ENCODE assay signal across 12 cellular contexts in genomic region chr5:172102251-172102870, GRCh38.
DNase-seq lines count a peak whose midpoint lies in the region; FAIRE-seq and TF ChIP-seq lines count a peak whose summit lies in the region.
"Had no signal": no experiment of that assay in that cellular context is flagged by ENCODE, and none has a peak within 500 bp of the region (broad histone marks: within the 10 kb centered on the region; RNA-seq: fewer than 3 reads in every experiment).

No MANE protein-coding gene starts in this region.

- H3K4me1 ChIP-seq in GM23248 (ENCODE audit: insufficient read depth) = peaks cover 26% of the 10 kb centered on the region
- peaks cover 0 to 30% (median 15%) of the 10 kb centered on the region in 4 experiments; a peak in 6 of 7 replicates for H3K4me1 ChIP-seq in H1 (replicated peaks in 1 of 4; ENCODE audit: control insufficient read depth in 3 of 4, insufficient read depth in 4 of 4, low read length in 3 of 4)
- peaks cover 28 to 30% of the 10 kb centered on the region in 2 donors for H3K4me1 ChIP-seq in neuronal stem cell (ENCODE audit: control insufficient read depth in 2 of 2, insufficient read depth in 1 of 2, low read depth in 1 of 2, low read length in 2 of 2)

- TF ChIP-seq RAD21 in H1 (IDR thresholded peaks at IDR 0.05 in 1 of 2, conservative IDR thresholded peaks at IDR 0.05 in 1 of 2; ENCODE audit: low read depth in 2 of 2, low read length in 2 of 2) = no peak

- H3K9me3 ChIP-seq in GM23248 (ENCODE audit: low read depth) = no peaks in the 10 kb centered on the region
- no peaks in the 10 kb centered on the region for H3K9me3 ChIP-seq in H1 (ENCODE audit: insufficient read depth in 2 of 2, low read depth in 1 of 2, low read length in 1 of 2)
- H3K9me3 ChIP-seq in neuronal stem cell (replicated peaks in 1 of 2; ENCODE audit: control insufficient read depth in 2 of 2, insufficient read depth in 1 of 2, low read depth in 1 of 2, low read length in 2 of 2) = no peaks in the 10 kb centered on the region

- H2BK12ac ChIP-seq in H1 (ENCODE audit: low read depth, low read length) (peak overlapping the region; percentile 68; the same call in 1 of the 2 replicates), neuronal stem cell (ENCODE audit: low read length) (peak overlapping the region; percentile 86)

- 82 to 88% methylated on average over 16 to 20 of the region's 20 CpGs for WGBS in GM23248 (ENCODE audit: low coverage in 1 of 2, low lambda C conversion rate in 2 of 2, missing lambda C conversion rate in 2 of 2), 2 experiments
- 89% methylated on average over 20 of the region's 20 CpGs; no CpG with 5 or more reads in 1 of the 2 experiments for WGBS in H1 (ENCODE audit: extremely low coverage in 1 of 2, insufficient coverage in 1 of 2, insufficient read length in 1 of 2, insufficient replicate concordance in 2 of 2, low coverage in 1 of 2, low lambda C conversion rate in 2 of 2, missing lambda C conversion rate in 1 of 2), 2 experiments
- WGBS in neuronal stem cell (ENCODE audit: extremely low coverage in 2 of 2, insufficient read length in 2 of 2, insufficient replicate concordance in 1 of 2), 2 donors = no CpG with 5 or more reads among the region's 20 CpGs

- H2AK5ac ChIP-seq in H1 (ENCODE audit: low read depth, low read length) (0 out of 2 replicates have a peak overlapping the region, but pooled peaks have one; percentile 86), neuronal stem cell (ENCODE audit: low read depth, low read length) (peak overlapping the region; percentile 88)

- no peak overlapping the region; the same call in 1 of the 2 replicates for H2BK15ac ChIP-seq in H1 (ENCODE audit: low read length)
- peak overlapping the region; percentile 98 for H2BK15ac ChIP-seq in neuronal stem cell (ENCODE audit: low read length)

- peak overlapping the region; percentile 84 for H4K91ac ChIP-seq in H1 (replicated peaks; ENCODE audit: insufficient read length, low read length)
- H4K91ac ChIP-seq in neuronal stem cell (ENCODE audit: low read depth, low read length, poor library complexity) = peak overlapping the region; percentile 25

- H4K8ac ChIP-seq in H1 (ENCODE audit: extremely low read depth, insufficient read depth, low read length) (no peak overlapping the region), neuronal stem cell (ENCODE audit: low read depth, low read length) (peak overlapping the region; percentile 95)

- H3K79me1 ChIP-seq in H1 (ENCODE audit: low read depth, low read length) (no peaks in the 10 kb centered on the region), neuronal stem cell (ENCODE audit: low read depth, low read length) (no peaks in the 10 kb centered on the region)

- no peak for TF ChIP-seq EP300 in H1 (IDR thresholded peaks at IDR 0.05; ENCODE audit: borderline replicate concordance in 1 of 2, low read depth in 2 of 2, low read length in 2 of 2)

- H3K14ac ChIP-seq in H1 (ENCODE audit: insufficient read length) (no peak overlapping the region), neuronal stem cell (ENCODE audit: low read length) (peak overlapping the region; percentile 66)

- H3K4me3 ChIP-seq in GM23248 (no peak overlapping the region), H1 (ENCODE audit: extremely low read depth in 1 of 4, insufficient read depth in 2 of 4, low read depth in 3 of 4, low read length in 4 of 4) (no peak overlapping the region), neuronal stem cell (ENCODE audit: low read length in 2 of 2) (no peak overlapping the region)

- H4K5ac ChIP-seq in H1 (ENCODE audit: insufficient read length, low read depth, low read length) = no peak overlapping the region

- no peak for TF ChIP-seq POLR2A in H1 (IDR thresholded peaks at IDR 0.05; ENCODE audit: control extremely low read depth in 1 of 2, low read depth in 2 of 2, low read length in 2 of 2)

- H3K4ac ChIP-seq in H1 (replicated peaks; ENCODE audit: insufficient read length, low read depth, low read length) = no peak overlapping the region
- H3K4ac ChIP-seq in neuronal stem cell (ENCODE audit: low read length) = peak overlapping the region; percentile 54

- FAIRE-seq in H1 (lab: Jason Lieb, UNC) = no peak
- FAIRE-seq: small intestine had no signal

- H3K18ac ChIP-seq in H1 (ENCODE audit: extremely low read depth, low read length) = no peak overlapping the region; the same call in 1 of the 2 replicates
- H3K18ac ChIP-seq in neuronal stem cell (ENCODE audit: low read length) = peak overlapping the region; percentile 92

- TF ChIP-seq CTCF in H1 (IDR thresholded peaks at IDR 0.05; ENCODE audit: control extremely low read depth in 1 of 3, insufficient read depth in 1 of 3, low read depth in 1 of 3, low read length in 3 of 3) (no peak), GM10248 (IDR thresholded peaks at IDR 0.05; ENCODE audit: control extremely low read depth, extremely low read depth, low read depth, missing control alignments) (no peak)

- H3K27ac ChIP-seq in GM23248 = 0 out of 2 replicates have a peak overlapping the region, but pooled peaks have one; percentile 33
- no peak overlapping the region for H3K27ac ChIP-seq in H1 (ENCODE audit: low read depth, low read length)
- H3K27ac ChIP-seq in neuronal stem cell (replicated peaks; ENCODE audit: low read length) = peak overlapping the region; percentile 16

- peaks cover 14% of the 10 kb centered on the region for H3F3A ChIP-seq in GM23248 (ENCODE audit: insufficient read depth)

- no peaks in the 10 kb centered on the region for H4K20me1 ChIP-seq in GM23248 (ENCODE audit: insufficient read depth)
- peaks cover 0 to 4% of the 10 kb centered on the region in 2 experiments for H4K20me1 ChIP-seq in H1 (replicated peaks in 1 of 2; ENCODE audit: control insufficient read depth in 1 of 2, insufficient read depth in 2 of 2, low read length in 2 of 2)

- no peak overlapping the region for H2AFZ ChIP-seq in GM23248
- H2AFZ ChIP-seq in H1 (ENCODE audit: low read length) = no peak overlapping the region
- no peak overlapping the region for H2AFZ ChIP-seq in neuronal stem cell (ENCODE audit: low read length)

- H3K9me2 ChIP-seq in GM23248 (ENCODE audit: insufficient read depth) = no peaks in the 10 kb centered on the region

- H3K4me2 ChIP-seq in GM23248 (ENCODE audit: unreplicated experiment) (no peak overlapping the region), H1 (ENCODE audit: insufficient read depth in 1 of 2, low read depth in 2 of 2, low read length in 2 of 2) (no peak overlapping the region), neuronal stem cell (ENCODE audit: insufficient read depth, low read length, poor library complexity, severe bottlenecking) (no peak overlapping the region)

- H3K23ac ChIP-seq in H1 (ENCODE audit: insufficient read length) (no peak overlapping the region), neuronal stem cell (ENCODE audit: low read depth, low read length, poor library complexity) (peak overlapping the region; percentile 49)

- H2BK120ac ChIP-seq in H1 (replicated peaks; ENCODE audit: low read depth, low read length) (no peak overlapping the region), neuronal stem cell (ENCODE audit: low read depth, low read length) (no peak overlapping the region)

- peaks cover 4% of the 10 kb centered on the region; the same call in 1 of the 2 replicates for H3K23me2 ChIP-seq in H1 (ENCODE audit: low read depth, low read length)

- no peak overlapping the region for H3K56ac ChIP-seq in H1 (replicated peaks; ENCODE audit: insufficient read length, low read depth, low read length)

- H3K9ac ChIP-seq in GM23248 (no peak overlapping the region), H1 (replicated peaks in 1 of 4; ENCODE audit: extremely low read depth in 1 of 4, low read depth in 3 of 4, low read length in 3 of 4) (no peak overlapping the region), neuronal stem cell (ENCODE audit: low read depth, low read length, poor library complexity) (peak overlapping the region; percentile 80)

- POLR2A ChIA-PET in H1 (lab: Charles Lee; ENCODE audit: partially characterized antibody) = no interaction called here
- POLR2A ChIA-PET in GM10248 (lab: Yijun Ruan, JAX) = interaction anchor here (1.3 kb wide), 1 partner anchor 9 kb away, joined by 3 read pairs; no protein-coding TSS in a partner anchor

- no peak for DNase-seq in GM23248
- DNase-seq in LHCN-M2 (ENCODE audit: low read depth) = peak; percentile 75
- DNase-seq in H1 (ENCODE audit: low read depth in 1 of 2, low spot score in 2 of 2) = no peak
- DNase-seq in neuronal stem cell (ENCODE audit: low spot score) = no peak
- no peak for DNase-seq in GM10248 (ENCODE audit: extremely low spot score)
- no peak for DNase-seq in epidermal melanocyte (ENCODE audit: insufficient read length, low spot score)
- DNase-seq in HT-29 (ENCODE audit: low spot score) = no peak
- DNase-seq in activated CD8-positive, alpha-beta memory T cell treated with anti-CD3 and anti-CD28 coated beads, Interleukin-2, amount 50 U/mL, for 48 hours = no peak
- DNase-seq: activated T-cell treated with anti-CD3 and anti-CD28 coated beads, Interleukin-2, amount 50 U/mL, for 4 hours; CD4-positive, alpha-beta memory T cell; NCI-H2081 had no signal

- H3K79me2 ChIP-seq in GM23248 (ENCODE audit: insufficient read depth) (peaks cover 22% of the 10 kb centered on the region), H1 (ENCODE audit: control insufficient read depth in 1 of 2, insufficient read depth in 2 of 2, low read length in 2 of 2) (no peaks in the 10 kb centered on the region)

- H3K27me3 ChIP-seq in GM23248 (replicated peaks; ENCODE audit: insufficient read depth) (no peaks in the 10 kb centered on the region), H1 (replicated peaks in 1 of 4; ENCODE audit: control insufficient read depth in 3 of 4, extremely low read depth in 1 of 4, insufficient read depth in 3 of 4, low read length in 3 of 4) (no peaks in the 10 kb centered on the region), neuronal stem cell (ENCODE audit: control insufficient read depth in 3 of 3, insufficient read depth in 3 of 3, low read depth in 1 of 3, low read length in 3 of 3) (no peaks in the 10 kb centered on the region)

- H2BK5ac ChIP-seq in H1 (ENCODE audit: low read depth, low read length) (peak overlapping the region; percentile 2; the same call in 1 of the 2 replicates), neuronal stem cell (ENCODE audit: low read length) (no peak overlapping the region)

- H2BK20ac ChIP-seq in H1 (ENCODE audit: low read length) = no peak overlapping the region

- H3K36me3 ChIP-seq in GM23248 (ENCODE audit: low read depth) = 0 out of 2 replicates have a peak, but pooled peaks cover 2% of the 10 kb centered on the region
- no peaks in the 10 kb centered on the region for H3K36me3 ChIP-seq in H1 (ENCODE audit: control insufficient read depth in 2 of 4, insufficient read depth in 4 of 4, low read length in 3 of 4)
- H3K36me3 ChIP-seq in neuronal stem cell (replicated peaks in 1 of 2; ENCODE audit: control insufficient read depth in 2 of 2, insufficient read depth in 2 of 2, low read length in 2 of 2) = peaks cover 0 to 2% of the 10 kb centered on the region in 2 donors

- in situ Hi-C loops in GM23248 (cut with MboI) = no loop called here

- CTCF ChIA-PET in H1 (lab: Charles Lee; ENCODE audit: partially characterized antibody) = interaction anchor here (0.9 to 6.1 kb wide), 3 partner anchors 8 to 86 kb away, joined by 3 to 64 read pairs (median 4); no protein-coding TSS in a partner anchor
- CTCF ChIA-PET in GM10248 (lab: Yijun Ruan, JAX) = interaction anchor here (0.9 to 2.7 kb wide), 2 partner anchors 87 to 191 kb away, joined by 3 to 13 read pairs; partner anchors contain the start of gene STK10

TF ChIP-seq in H1, 55 proteins besides CTCF, POLR2A, EP300 and RAD21 (continues in another document):
- no peak for TF ChIP-seq GABPA (IDR thresholded peaks at IDR 0.05; ENCODE audit: borderline replicate concordance, insufficient read depth, low read length)
